ENCODE assay signal across 11 cellular contexts in the genomic region with DNA sequence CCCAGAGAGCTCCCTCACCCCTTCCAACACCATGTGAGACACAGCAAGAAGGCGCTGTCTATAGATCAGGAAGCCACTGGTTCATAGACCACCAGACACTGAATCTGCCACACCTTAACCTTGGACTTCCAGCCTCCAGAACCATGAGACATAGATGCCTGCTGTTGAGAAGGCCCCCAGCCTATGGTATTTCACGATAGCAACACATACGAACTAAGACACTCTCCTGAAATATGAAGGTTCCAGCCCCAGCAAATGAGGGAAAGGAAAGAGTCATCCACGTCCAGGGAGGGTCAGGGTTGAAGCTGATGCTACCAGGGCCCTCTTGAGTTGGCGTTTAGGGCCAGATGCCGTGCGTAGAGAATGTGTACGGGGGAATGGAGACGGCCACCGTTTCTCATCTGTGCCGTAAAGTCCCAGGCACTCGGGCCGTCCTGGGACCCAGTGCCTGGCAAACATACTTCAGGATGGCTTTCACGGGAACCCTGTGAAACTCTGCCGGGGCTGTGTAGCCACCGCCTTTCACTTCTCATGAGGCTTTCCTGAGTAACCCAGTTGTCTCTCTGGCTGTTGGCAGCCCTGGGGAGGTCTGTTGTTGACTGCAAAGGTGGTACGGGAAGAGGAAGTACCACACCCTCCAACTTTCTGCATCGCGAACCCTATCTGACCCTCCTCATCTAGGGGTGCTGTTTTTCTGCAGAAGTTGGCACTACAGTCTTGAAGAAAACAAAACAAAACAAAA. TPM values are rescaled to one million over a fixed set of nuclear protein-coding genes. Genes with fewer than 3 reads are reported as not detected.
DNase-seq lines count a peak whose midpoint lies in the region; ATAC-seq and TF ChIP-seq lines count a peak whose summit lies in the region.
"Had no signal": no experiment of that assay in that cellular context is flagged by ENCODE, and none has a peak within 500 bp of the region (broad histone marks: within the 10 kb centered on the region; RNA-seq: fewer than 3 reads in every experiment).

No MANE protein-coding gene starts in this region.

- peaks cover 30% of the 10 kb centered on the region for H3K36me3 Mint-ChIP-seq in CD4-positive, alpha-beta T cell (ENCODE audit: low read depth)
- H3K36me3 Mint-ChIP-seq in activated T-cell treated with anti-CD3 and anti-CD28 coated beads, Interleukin-2, amount 50 U/mL, for 24 hours (ENCODE audit: low read depth) = no peaks in the 10 kb centered on the region
- no peaks in the 10 kb centered on the region for H3K36me3 Mint-ChIP-seq in chondrocyte (ENCODE audit: low read depth)

- peaks cover 70% of the 10 kb centered on the region for H3K4me1 Mint-ChIP-seq in CD4-positive, alpha-beta T cell (ENCODE audit: low read depth)
- peaks cover 49% of the 10 kb centered on the region for H3K4me1 Mint-ChIP-seq in activated T-cell treated with anti-CD3 and anti-CD28 coated beads, Interleukin-2, amount 50 U/mL, for 24 hours (ENCODE audit: low read depth)
- H3K4me1 Mint-ChIP-seq in chondrocyte (ENCODE audit: low read depth) = no peaks in the 10 kb centered on the region

- no peaks in the 10 kb centered on the region for H4K20me1 ChIP-seq in OCI-LY1 (ENCODE audit: insufficient read depth, low read length)

- H3K79me2 ChIP-seq in OCI-LY1 (ENCODE audit: insufficient read depth, low read length) = no peaks in the 10 kb centered on the region

- H3K4me3 ChIP-seq in OCI-LY1 (ENCODE audit: low read depth, low read length, poor library complexity, severe bottlenecking) (peak overlapping the region; percentile 3), mucosa of descending colon (no peak overlapping the region)

- peak overlapping the region; percentile 98 for H3K27ac Mint-ChIP-seq in CD4-positive, alpha-beta T cell
- H3K27ac Mint-ChIP-seq in activated T-cell treated with anti-CD3 and anti-CD28 coated beads, Interleukin-2, amount 50 U/mL, for 24 hours = peak overlapping the region; percentile 87
- H3K27ac Mint-ChIP-seq in chondrocyte (ENCODE audit: unreplicated experiment) = no peak overlapping the region

- CTCF ChIA-PET in CD4-positive, alpha-beta T cell (lab: Charles Lee) = no interaction called here

- H2AFZ ChIP-seq in OCI-LY1 (ENCODE audit: low read length) = 0 out of 2 replicates have a peak overlapping the region, but pooled peaks have one; percentile 19

- H3K36me3 ChIP-seq in OCI-LY1 (ENCODE audit: insufficient read depth, low read length) = peaks cover 5% of the 10 kb centered on the region; the same call in 1 of the 2 replicates
- H3K36me3 ChIP-seq in mucosa of descending colon (ENCODE audit: low read depth) = no peaks in the 10 kb centered on the region
- H3K36me3 ChIP-seq: BE2C had no signal

- peaks cover 16% of the 10 kb centered on the region for H3K9me3 Mint-ChIP-seq in CD4-positive, alpha-beta T cell
- peaks cover 11% of the 10 kb centered on the region for H3K9me3 Mint-ChIP-seq in activated T-cell treated with anti-CD3 and anti-CD28 coated beads, Interleukin-2, amount 50 U/mL, for 24 hours
- peaks cover 3% of the 10 kb centered on the region for H3K9me3 Mint-ChIP-seq in chondrocyte (ENCODE audit: low read depth)

- POLR2A ChIA-PET in CD4-positive, alpha-beta T cell (lab: Charles Lee) = no interaction called here

- H3K27ac ChIP-seq in CD4-positive, alpha-beta T cell (ENCODE audit: low read depth, low read length) = peak overlapping the region; percentile 55
- peak overlapping the region; percentile 44 for H3K27ac ChIP-seq in OCI-LY1 (ENCODE audit: low read depth, low read length, poor library complexity, severe bottlenecking)

- H3F3A ChIP-seq in OCI-LY1 (ENCODE audit: insufficient read depth, low read length) = no peaks in the 10 kb centered on the region

- H3K4me1 ChIP-seq in OCI-LY1 (ENCODE audit: insufficient read depth, low read length, severe bottlenecking) (peaks cover 27% of the 10 kb centered on the region), mucosa of descending colon (ENCODE audit: low read depth) (no peaks in the 10 kb centered on the region)
- H3K4me1 ChIP-seq: BE2C had no signal

- intact Hi-C loops in CD4-positive, alpha-beta T cell (cut with DNase I, micrococcal nuclease) = loop anchor here (1.0 to 5.0 kb wide), 4 partner anchors 18 to 1272 kb away; partner anchors contain the start of gene PLCXD1 (in 1 of the 2)
- intact Hi-C loops in mucosa of descending colon (cut with DNase I, micrococcal nuclease) = no loop called here

- TF ChIP-seq CTCF in CD4-positive, alpha-beta T cell (IDR thresholded peaks at IDR 0.05) = no peak
- TF ChIP-seq CTCF in OCI-LY1 (IDR thresholded peaks at IDR 0.05; ENCODE audit: low read length) = no peak
- TF ChIP-seq CTCF in mucosa of descending colon (IDR thresholded peaks at IDR 0.05) = no peak
- TF ChIP-seq CTCF in chondrocyte (IDR thresholded peaks at IDR 0.05) = no peak

- H3K27me3 Mint-ChIP-seq in CD4-positive, alpha-beta T cell = no peaks in the 10 kb centered on the region
- no peaks in the 10 kb centered on the region for H3K27me3 Mint-ChIP-seq in activated T-cell treated with anti-CD3 and anti-CD28 coated beads, Interleukin-2, amount 50 U/mL, for 24 hours
- H3K27me3 Mint-ChIP-seq in chondrocyte (ENCODE audit: low read depth) = peaks cover 19% of the 10 kb centered on the region

- peak overlapping the region; percentile 9; the same call in 1 of the 2 replicates for H3K4me2 ChIP-seq in OCI-LY1 (ENCODE audit: low read length)

- no peak overlapping the region for H3K9ac ChIP-seq in OCI-LY1 (ENCODE audit: low read length)

- H3K9me2 ChIP-seq in OCI-LY1 (ENCODE audit: low read depth, low read length) = no peaks in the 10 kb centered on the region

- peak; percentile 52 to 81 (median 66) for DNase-seq in CD4-positive, alpha-beta T cell
- peak; percentile 46 for DNase-seq in activated T-cell treated with anti-CD3 and anti-CD28 coated beads, Interleukin-2, amount 50 U/mL, for 24 hours
- peak in 1 of 3 donors; percentile 64 for DNase-seq in mucosa of descending colon
- DNase-seq in NAMALWA (ENCODE audit: low spot score) = no peak
- DNase-seq in chondrocyte (ENCODE audit: low spot score) = no peak
- no peak for DNase-seq in NCI-H2107 (lab: John Stamatoyannopoulos, UW)
- DNase-seq: BE2C, NCI-H1436, SHP77 had no signal

- H3K9me3 ChIP-seq in CD4-positive, alpha-beta T cell (ENCODE audit: control insufficient read depth, low read length) = peaks cover 4% of the 10 kb centered on the region
- H3K9me3 ChIP-seq in OCI-LY1 (ENCODE audit: low read length) (peaks cover 4% of the 10 kb centered on the region; the same call in 1 of the 2 replicates), mucosa of descending colon (peaks cover 3% of the 10 kb centered on the region)
- H3K9me3 ChIP-seq: BE2C had no signal

- ATAC-seq in CD4-positive, alpha-beta T cell (ENCODE audit: poor library complexity) = peak; percentile 97
- ATAC-seq in mucosa of descending colon (peak; percentile 92), GM21786 (IDR thresholded peaks at IDR 0.05; ENCODE audit: unreplicated experiment) (no peak)

- peak overlapping the region; percentile 78 for H3K4me3 Mint-ChIP-seq in CD4-positive, alpha-beta T cell
- H3K4me3 Mint-ChIP-seq in activated T-cell treated with anti-CD3 and anti-CD28 coated beads, Interleukin-2, amount 50 U/mL, for 24 hours = no peak overlapping the region
- no peak overlapping the region for H3K4me3 Mint-ChIP-seq in chondrocyte (ENCODE audit: unreplicated experiment)

- H3K27me3 ChIP-seq in CD4-positive, alpha-beta T cell (ENCODE audit: control insufficient read depth, insufficient read depth, low read length) = no peaks in the 10 kb centered on the region
- 0 out of 2 replicates have a peak, but pooled peaks cover 3% of the 10 kb centered on the region for H3K27me3 ChIP-seq in OCI-LY1 (ENCODE audit: insufficient read depth, low read length)
- H3K27me3 ChIP-seq: BE2C had no signal

RNA-seq across cellular contexts. Expression of gene P2RY8, which starts 17.7 kb away (rescaled TPM):
- total RNA-seq in CD4-positive, alpha-beta T cell = 100 to 1,000 TPM; 139 TPM
- total RNA-seq in mucosa of descending colon (1 to 10 TPM in 2 of 3 donors, under 1 TPM in 1; 0.87 to 2.0 (median 2.0) TPM), chondrocyte (not detected in 3 replicates)

RNA-seq across cellular contexts. Expression of gene AKAP17A, which starts 36.8 kb away (rescaled TPM):
- 100 to 1,000 TPM; 143 to 149 TPM for total RNA-seq in CD4-positive, alpha-beta T cell
- total RNA-seq in mucosa of descending colon (10 to 100 TPM; 40.8 to 46.2 (median 42.3) TPM), chondrocyte (33.2 to 38.0 TPM (median 34.3 TPM) in 3 replicates)

Comparison
In these comparisons a context has a peak if more than half of its experiments do, and no peak if none do; other contexts are left out.
1. DNase-seq: peak in CD4-positive, alpha-beta T cell (10 of 10) and activated T-cell treated with anti-CD3 and anti-CD28 coated beads, Interleukin-2, amount 50 U/mL, for 24 hours (single experiment); none in NAMALWA (single experiment), chondrocyte (single experiment) and NCI-H2107 (single experiment).
2. RNA of gene P2RY8, which starts 17.7 kb away (total RNA-seq): 139 TPM in CD4-positive, alpha-beta T cell; 0.87 to 2.0 TPM in mucosa of descending colon and not detected in chondrocyte; every median in the first group is over 10 times any median in the second.
3. intact Hi-C loops: an anchor here in CD4-positive, alpha-beta T cell (1.0 to 5.0 kb wide); none called in mucosa of descending colon.